8 cellular contexts compared by ENCODE assay signal in the genomic region with DNA sequence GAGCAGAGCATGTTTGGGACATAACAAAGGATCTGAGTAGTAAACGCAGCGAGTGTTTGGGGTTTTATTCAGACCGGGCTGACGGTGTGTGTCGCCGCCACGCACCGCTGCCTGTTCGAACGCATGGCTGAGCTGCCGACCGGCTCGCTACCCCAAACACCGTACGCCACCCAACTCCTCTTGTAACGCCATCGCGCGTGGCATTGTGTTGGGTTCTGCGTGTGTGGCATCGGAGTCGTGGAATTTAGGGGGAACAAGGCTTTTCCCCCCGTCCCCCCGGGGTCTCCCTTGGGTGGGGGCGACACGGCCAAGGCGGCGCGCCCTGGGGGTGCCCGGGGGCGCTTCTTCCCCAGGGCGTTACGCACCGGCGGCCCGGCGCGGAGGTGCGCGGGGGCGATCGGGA. TPM values are rescaled to one million over a fixed set of nuclear protein-coding genes. Genes with fewer than 3 reads are reported as not detected.
DNase-seq lines count a peak whose midpoint lies in the region; ATAC-seq and TF ChIP-seq lines count a peak whose summit lies in the region.

No MANE protein-coding gene starts in this region.

- H3K9me3 Mint-ChIP-seq in Caco-2 (ENCODE audit: unreplicated experiment), result no peaks in the 10 kb centered on the region

- no peaks in the 10 kb centered on the region for H3K27me3 ChIP-seq in Caco-2 (replicated peaks; ENCODE audit: control insufficient read depth, insufficient read depth, low read length)

- H3K27me3 Mint-ChIP-seq in Caco-2 (ENCODE audit: insufficient read depth, unreplicated experiment), result no peaks in the 10 kb centered on the region

- BruUV-seq in Caco-2 (replicated peaks; lab: Mats Ljungman, UMichigan), result no TSS peak

- CTCF ChIA-PET in Caco-2 (lab: Charles Lee), result interaction anchor here (0.9 to 1.0 kb wide), 2 partner anchors 12 to 14 kb away, joined by 3 read pairs; no protein-coding TSS in a partner anchor

- no peak for TF ChIP-seq CTCF in Caco-2 (IDR thresholded peaks at IDR 0.05; ENCODE audit: insufficient read depth in 1 of 2, low read depth in 1 of 2, low read length in 1 of 2, severe bottlenecking in 1 of 2, unreplicated experiment in 1 of 2)
- TF ChIP-seq CTCF in mucosa of descending colon (IDR thresholded peaks at IDR 0.05), result no peak

- peak overlapping the region; percentile 67 for H3K4me3 ChIP-seq in Caco-2 (ENCODE audit: low read depth, low read length)
- no peak overlapping the region for H3K4me3 ChIP-seq in mucosa of descending colon

- POLR2A ChIA-PET in Caco-2 (lab: Charles Lee), result interaction anchor here (0.6 to 1.1 kb wide), 5 partner anchors 12 to 323 kb away, joined by 3 to 6 read pairs (median 4); no protein-coding TSS in a partner anchor

- H3K36me3 Mint-ChIP-seq in Caco-2 (ENCODE audit: insufficient read depth, unreplicated experiment), result peaks cover 58% of the 10 kb centered on the region

- peaks cover 45% of the 10 kb centered on the region for H3K4me1 Mint-ChIP-seq in Caco-2 (ENCODE audit: low read depth, unreplicated experiment)

- ATAC-seq in GM19463 (IDR thresholded peaks at IDR 0.05; ENCODE audit: unreplicated experiment) (peak; percentile 30), mucosa of descending colon (peak; percentile 11), GM21723 (IDR thresholded peaks at IDR 0.05; ENCODE audit: unreplicated experiment) (no peak)

- DNase-seq in Caco-2, result no peak
- DNase-seq in NCI-H2171 treated with DMSO at 0.1 percent for 48 hours (lab: John Stamatoyannopoulos, UW), result peak; percentile 54
- DNase-seq in dermis blood vessel endothelial cell, result peak; percentile 62
- DNase-seq in mucosa of descending colon, result peak in 2 of 3 donors; percentile 40 to 58
- no peak for DNase-seq in H4 (ENCODE audit: low spot score)
- no peak for DNase-seq in HuH-7.5 (ENCODE audit: low spot score)

- H3K36me3 ChIP-seq in Caco-2 (ENCODE audit: control insufficient read depth, insufficient read depth, low read length), result no peaks in the 10 kb centered on the region
- no peaks in the 10 kb centered on the region for H3K36me3 ChIP-seq in mucosa of descending colon (ENCODE audit: low read depth)

- peak overlapping the region; percentile 81 for H3K27ac Mint-ChIP-seq in Caco-2 (ENCODE audit: unreplicated experiment)

- peaks cover 57% of the 10 kb centered on the region for H3K4me1 ChIP-seq in Caco-2
- peaks cover 10% of the 10 kb centered on the region for H3K4me1 ChIP-seq in mucosa of descending colon (ENCODE audit: low read depth)

- H3K9me3 ChIP-seq in Caco-2 (no peaks in the 10 kb centered on the region), mucosa of descending colon (no peaks in the 10 kb centered on the region)

- intact Hi-C loops in Caco-2 (cut with micrococcal nuclease; ENCODE audit: unreplicated experiment), result loop anchor here (2.0 to 5.0 kb wide), 7 partner anchors 15 to 781 kb away; no protein-coding TSS in a partner anchor
- intact Hi-C loops in mucosa of descending colon (cut with DNase I, micrococcal nuclease), result no loop called here

- H3K4me3 Mint-ChIP-seq in Caco-2 (ENCODE audit: unreplicated experiment), result peak overlapping the region; percentile 94

RNA-seq across cellular contexts. Expression of a gene that starts 0.5 kb away (rescaled TPM):
- total RNA-seq in Caco-2 (2022) (95.6 and 96.9 TPM in 2 replicates), dermis blood vessel endothelial cell (165 and 254 TPM in 2 replicates), mucosa of descending colon (100 to 1,000 TPM in 1 of 3 donors, 10 to 100 TPM in 2; 12.3 to 300 (median 19.2) TPM)
- total RNA-seq in H4 (2014; rRNA removed; shearing (Covaris generic)), result 9.9 and 13.9 TPM in 2 replicates

Comparison
In these comparisons a context has a peak if more than half of its experiments do, and no peak if none do; other contexts are left out.
1. DNase-seq: peak in NCI-H2171 treated with DMSO at 0.1 percent for 48 hours (single experiment), dermis blood vessel endothelial cell (single experiment) and mucosa of descending colon (2 of 3); none in Caco-2 (0 of 2), H4 (single experiment) and HuH-7.5 (single experiment).